17 cellular contexts compared by ENCODE assay signal in genomic region chr9:136159851-136160250, GRCh38. TPM values are rescaled to one million over a fixed set of nuclear protein-coding genes. Genes with fewer than 3 reads are reported as not detected.
"Had no signal": no experiment of that assay in that cellular context is flagged by ENCODE, and none has a peak within 500 bp of the region (broad histone marks: within the 10 kb centered on the region; RNA-seq: fewer than 3 reads in every experiment).

No MANE protein-coding gene starts in this region.

- H3K9ac ChIP-seq: SK-N-SH had no signal

- DNase-seq: IMR-90, Karpas-422, KG1, MG63, NCI-H1092, NCI-H1694 treated with DMSO at 0.1 percent for 48 hours, NCI-H1930, NCI-H2081 treated with DMSO at 0.1 percent for 48 hours, NCI-H226, NCI-H446, NCI-H524 treated with DMSO at 0.1 percent for 48 hours, RPMI8226, SK-N-SH had no signal

- H3K4me2 ChIP-seq: SK-N-SH had no signal

- H3K4me3 ChIP-seq: MG63 had no signal

- H3K36me3 ChIP-seq: MG63 had no signal

- H3K9me3 ChIP-seq: SK-N-SH had no signal

- FAIRE-seq: HepG2, RCC 7860 had no signal

RNA-seq across cellular contexts. Expression of gene LHX3, which starts 45.1 kb away (rescaled TPM):
- total RNA-seq: HepG2, HT1080, IMR-90, SK-MEL-5 had no signal
- polyA plus RNA-seq: HepG2, IMR-90, SK-N-SH had no signal
